29 cellular contexts compared by ENCODE assay signal in the genomic region with DNA sequence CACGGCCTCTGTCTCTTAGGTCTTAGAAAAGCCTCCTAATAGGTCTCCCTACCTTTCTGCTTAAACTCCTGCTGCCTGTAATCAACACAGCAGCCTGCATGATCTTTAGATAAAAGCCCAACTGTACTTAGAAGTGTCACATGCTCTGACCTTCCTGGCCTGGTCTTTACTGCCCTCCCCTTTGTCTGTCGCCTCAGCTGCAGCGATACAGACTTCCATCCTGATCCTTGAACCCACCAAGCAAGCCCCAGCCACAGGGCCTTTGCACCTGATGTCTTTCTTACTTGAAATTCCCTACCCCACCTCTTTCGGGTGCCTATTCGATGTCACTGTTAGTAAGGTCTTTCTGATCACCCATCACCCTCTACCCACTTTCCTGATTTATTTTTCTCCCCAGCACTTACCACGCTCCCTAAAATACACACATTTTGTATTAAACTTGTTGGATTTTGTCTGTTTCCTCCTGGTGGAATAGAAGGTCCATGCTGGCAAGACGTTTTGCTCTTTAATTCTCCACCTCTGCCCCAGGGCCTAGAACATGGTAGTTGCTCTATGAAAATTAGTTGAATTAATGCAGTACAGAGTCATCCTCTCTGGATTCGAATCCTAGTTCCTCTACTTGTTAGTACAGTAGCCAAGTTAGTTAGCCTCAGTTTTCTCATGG. TPM values are rescaled to one million over a fixed set of nuclear protein-coding genes. Genes with fewer than 3 reads are reported as not detected.
DNase-seq lines count a peak whose midpoint lies in the region; ATAC-seq, FAIRE-seq and TF ChIP-seq lines count a peak whose summit lies in the region.
"Had no signal": no experiment of that assay in that cellular context is flagged by ENCODE, and none has a peak within 500 bp of the region (broad histone marks: within the 10 kb centered on the region; RNA-seq: fewer than 3 reads in every experiment).

No MANE protein-coding gene starts in this region.

- H3K9ac ChIP-seq in K562 (ENCODE audit: insufficient read depth in 1 of 2, low read depth in 2 of 2, low read length in 2 of 2) = no peak overlapping the region
- H3K9ac ChIP-seq in mesendoderm (ENCODE audit: low read length) = no peak overlapping the region
- H3K9ac ChIP-seq: BLaER1 treated with 17β-estradiol and CSF1 and Interleukin-3, amounts not matched to agents 10 nM and 100 nM; GM23248 had no signal

- H3K4me1 ChIP-seq in HEK293 (ENCODE audit: control insufficient read depth, insufficient read depth, low read length) (no peaks in the 10 kb centered on the region), K562 (replicated peaks in 1 of 2; ENCODE audit: control insufficient read depth in 2 of 2, insufficient read depth in 2 of 2, low read length in 2 of 2) (peaks cover 4 to 10% of the 10 kb centered on the region in 2 experiments; a peak in 4 of 5 replicates), foreskin keratinocyte (peaks cover 5% of the 10 kb centered on the region), mesendoderm (ENCODE audit: control insufficient read depth, low read depth, low read length) (peaks cover 2% of the 10 kb centered on the region)
- H3K4me1 ChIP-seq: BE2C had no signal

- H3K23ac ChIP-seq in mesendoderm (ENCODE audit: low read length) = no peak overlapping the region

- no peak overlapping the region for H2BK15ac ChIP-seq in mesendoderm (replicated peaks; ENCODE audit: low read depth)

- peaks cover 20% of the 10 kb centered on the region for H3K27me3 Mint-ChIP-seq in activated T-cell treated with anti-CD3 and anti-CD28 coated beads, Interleukin-2, amount 50 U/mL, for 4 hours (ENCODE audit: low read depth)

- H3K27ac ChIP-seq in HEK293 (ENCODE audit: extremely low read depth, low read depth, low read length) (no peak overlapping the region), K562 (ENCODE audit: extremely low read depth, low read depth, low read length) (no peak overlapping the region), foreskin keratinocyte (peak overlapping the region; percentile 59), mesendoderm (ENCODE audit: low read depth, low read length) (no peak overlapping the region)
- H3K27ac ChIP-seq: A549; BLaER1 treated with 17β-estradiol and CSF1 and Interleukin-3, amounts not matched to agents 10 nM and 100 nM; GM23248 had no signal

- intact Hi-C loops in K562 (cut with micrococcal nuclease) = no loop called here

- H3K27me3 ChIP-seq in K562 (ENCODE audit: control insufficient read depth in 2 of 2, insufficient read depth in 2 of 2, low read length in 2 of 2) (no peaks in the 10 kb centered on the region), foreskin keratinocyte (no peaks in the 10 kb centered on the region), mesendoderm (ENCODE audit: insufficient read depth, low read length, poor library complexity) (no peaks in the 10 kb centered on the region)
- H3K27me3 ChIP-seq: BE2C; BLaER1 treated with 17β-estradiol and CSF1 and Interleukin-3, amounts not matched to agents 10 nM and 100 nM had no signal

- no peaks in the 10 kb centered on the region for H3K9me1 ChIP-seq in K562 (ENCODE audit: control insufficient read depth, insufficient read depth, low read length)

- peak; percentile 73 for TF ChIP-seq EP300 in K562 (IDR thresholded peaks at IDR 0.05; ENCODE audit: low read length)

- H2AFZ ChIP-seq in K562 (ENCODE audit: low read depth, low read length) = no peak overlapping the region; the same call in 1 of the 2 replicates
- H2AFZ ChIP-seq: GM23248 had no signal

- no peak overlapping the region for H3K4ac ChIP-seq in mesendoderm (ENCODE audit: low read depth, low read length)

- no peaks in the 10 kb centered on the region for H3K36me3 Mint-ChIP-seq in activated T-cell treated with anti-CD3 and anti-CD28 coated beads, Interleukin-2, amount 50 U/mL, for 4 hours (ENCODE audit: insufficient read depth)

- no peaks in the 10 kb centered on the region for H3K36me3 ChIP-seq in HEK293 (ENCODE audit: control insufficient read depth in 2 of 2, insufficient read depth in 1 of 2, low read length in 2 of 2)
- H3K36me3 ChIP-seq in K562 (ENCODE audit: control insufficient read depth, insufficient read depth, low read length) = no peaks in the 10 kb centered on the region
- H3K36me3 ChIP-seq in mesendoderm (ENCODE audit: control insufficient read depth, insufficient read depth, low read length) = no peaks in the 10 kb centered on the region
- H3K36me3 ChIP-seq: BE2C; BLaER1 treated with 17β-estradiol and CSF1 and Interleukin-3, amounts not matched to agents 10 nM and 100 nM had no signal

- 43% methylated on average over 8 of the region's 8 CpGs for WGBS in K562 (ENCODE audit: insufficient coverage, low coverage, missing lambda C conversion rate)
- WGBS in mesendoderm (ENCODE audit: extremely low coverage, insufficient coverage, low lambda C conversion rate) = no CpG with 5 or more reads among the region's 8 CpGs

- no peak overlapping the region for H2BK5ac ChIP-seq in mesendoderm (ENCODE audit: low read length)

- H3K9me3 ChIP-seq in HEK293 (ENCODE audit: control insufficient read depth, insufficient read depth, low read depth, low read length) (no peaks in the 10 kb centered on the region), K562 (replicated peaks; ENCODE audit: control insufficient read depth, insufficient read depth, low read depth, low read length) (no peaks in the 10 kb centered on the region)
- H3K9me3 ChIP-seq: BE2C; BLaER1 treated with 17β-estradiol and CSF1 and Interleukin-3, amounts not matched to agents 10 nM and 100 nM had no signal

- FAIRE-seq in K562 (lab: Jason Lieb, UNC) = peak; percentile 44
- FAIRE-seq: A549, D721Med, GM12892, GM19239 had no signal

- no peak overlapping the region for H3K56ac ChIP-seq in mesendoderm (ENCODE audit: low read length)

- no peaks in the 10 kb centered on the region for H3K79me1 ChIP-seq in mesendoderm (ENCODE audit: low read length)

- H3K18ac ChIP-seq in mesendoderm (ENCODE audit: low read length) = no peak overlapping the region

- H3K9me3 Mint-ChIP-seq in activated T-cell treated with anti-CD3 and anti-CD28 coated beads, Interleukin-2, amount 50 U/mL, for 4 hours = no peaks in the 10 kb centered on the region
- H3K9me3 Mint-ChIP-seq: CD4-positive, alpha-beta T cell; HFFc6 had no signal

- POLR2A ChIA-PET in HEK293 (lab: Yijun Ruan, JAX) (no interaction called here), K562 (lab: Yijun Ruan, JAX) (no interaction called here)

- TF ChIP-seq CTCF in HEK293 (tag by site-specific recombination; IDR thresholded peaks at IDR 0.05) (no peak), K562 (IDR thresholded peaks at IDR 0.05 in 2 of 3, conservative IDR thresholded peaks at IDR 0.05 in 1 of 3; ENCODE audit: insufficient read depth in 2 of 3, low read depth in 1 of 3, low read length in 3 of 3) (no peak), foreskin keratinocyte (conservative IDR thresholded peaks at IDR 0.05) (no peak)

- BruUV-seq in K562 (replicated peaks; lab: Mats Ljungman, UMichigan) = no TSS peak

- DNase-seq in K562 (ENCODE audit: extremely low read depth in 1 of 4, low spot score in 3 of 4) = peak in 2 of 4 experiments; percentile 38 to 61
- DNase-seq in foreskin keratinocyte = no peak
- peak; percentile 77 for DNase-seq in mesendoderm
- no peak for DNase-seq in GM03348 (ENCODE audit: low spot score)
- no peak for DNase-seq in activated T-cell treated with anti-CD3 and anti-CD28 coated beads, Interleukin-2, amount 50 U/mL, for 4 hours
- DNase-seq: 8988T; ACHN; AML-193; BE2C; CD4-positive, alpha-beta T cell; CD8-positive, alpha-beta memory T cell; DMS53; DMS79 treated with DMSO at 0.1 percent for 48 hours; GF-D8; GM23248; H9; HFFc6 had no signal

- CTCF ChIA-PET in HEK293 (lab: Yijun Ruan, JAX) (no interaction called here), K562 (lab: Yijun Ruan, JAX; ENCODE audit: low intra/inter-chr PET ratio) (no interaction called here)

- H3K4me3 ChIP-seq in HEK293 (ENCODE audit: low read depth, low read length) (no peak overlapping the region), K562 (no peak overlapping the region), mesendoderm (ENCODE audit: low read length) (no peak overlapping the region)
- H3K4me3 ChIP-seq: A549; BLaER1 treated with 17β-estradiol and CSF1 and Interleukin-3, amounts not matched to agents 10 nM and 100 nM; GM23248 had no signal

- H2AK5ac ChIP-seq in mesendoderm (ENCODE audit: low read length) = no peak overlapping the region

- H3K4me2 ChIP-seq in K562 (ENCODE audit: insufficient read depth, low read length) (no peak overlapping the region), mesendoderm (ENCODE audit: low read length) (no peak overlapping the region)
- H3K4me2 ChIP-seq: A549; BLaER1 treated with 17β-estradiol and CSF1 and Interleukin-3, amounts not matched to agents 10 nM and 100 nM had no signal

- no peak overlapping the region for H4K8ac ChIP-seq in mesendoderm (ENCODE audit: low read depth, low read length)

- TF ChIP-seq POLR2A in K562 (conservative IDR thresholded peaks at IDR 0.05) = no peak

- H3K79me2 ChIP-seq in K562 (ENCODE audit: control insufficient read depth, insufficient read depth, low read length) (no peaks in the 10 kb centered on the region), mesendoderm (ENCODE audit: control insufficient read depth, insufficient read depth, low read length) (no peaks in the 10 kb centered on the region)

- in situ Hi-C loops in K562 (cut with MboI) = loop anchor here (10.0 kb wide), 3 partner anchors 324 to 624 kb away; no protein-coding TSS in a partner anchor

- no peaks in the 10 kb centered on the region for H4K20me1 ChIP-seq in K562 (replicated peaks; ENCODE audit: control insufficient read depth, insufficient read depth, low read length)
- H4K20me1 ChIP-seq: BLaER1 treated with 17β-estradiol and CSF1 and Interleukin-3, amounts not matched to agents 10 nM and 100 nM had no signal

- peaks cover 4% of the 10 kb centered on the region for H3K4me1 Mint-ChIP-seq in activated T-cell treated with anti-CD3 and anti-CD28 coated beads, Interleukin-2, amount 50 U/mL, for 4 hours (ENCODE audit: low read depth)
- H3K4me1 Mint-ChIP-seq: CD14-positive monocyte; CD8-positive, alpha-beta memory T cell had no signal

- no peak overlapping the region for H3K4me3 Mint-ChIP-seq in activated T-cell treated with anti-CD3 and anti-CD28 coated beads, Interleukin-2, amount 50 U/mL, for 4 hours
- H3K4me3 Mint-ChIP-seq: CD14-positive monocyte; CD4-positive, alpha-beta T cell; CD8-positive, alpha-beta memory T cell; H9; HFFc6 had no signal

- ATAC-seq in K562 = peak; percentile 87
- no peak for ATAC-seq in foreskin keratinocyte
- ATAC-seq in activated T-cell treated with anti-CD3 and anti-CD28 coated beads, Interleukin-2, amount 50 U/mL, for 4 hours = no peak
- ATAC-seq in HG03342 (IDR thresholded peaks at IDR 0.05; ENCODE audit: unreplicated experiment) = no peak
- ATAC-seq: A549, HCT116 had no signal

- no peak overlapping the region for H2BK120ac ChIP-seq in mesendoderm (ENCODE audit: low read depth, low read length)

- no peak for TF ChIP-seq RAD21 in K562 (CRISPR knock-in tag; conservative IDR thresholded peaks at IDR 0.05 in 1 of 2, IDR thresholded peaks at IDR 0.05 in 1 of 2)

- no peak overlapping the region for H4K5ac ChIP-seq in mesendoderm (ENCODE audit: low read length)

RNA-seq across cellular contexts. Expression of gene AQP9, which starts 51.1 kb away (rescaled TPM):
- total RNA-seq in K562 (2011; cell fraction: chromatin; rRNA removed; ENCODE audit: low replicate concordance) = 0.32 and 0.81 TPM in 2 replicates
- total RNA-seq in K562 (2011; cell fraction: nucleolus; rRNA removed) = 0.17 and 0.39 TPM in 2 replicates
- total RNA-seq in K562 (2011; cell fraction: nucleoplasm; rRNA removed) = 0.29 TPM in 1 of 2 replicates, not detected in the other
- total RNA-seq in K562 (2014; rRNA removed) (0.05 TPM in 1 of 2 replicates, not detected in the other), K562 (2014; rRNA removed; fragmentation: Illumina TruSeq; extraction: Trizol) (0.06 TPM in 1 of 2 replicates, not detected in the other), K562 (2015; rRNA removed; fragmentation: Illumina TruSeq; extraction: Trizol) (0.07 TPM in 1 of 2 replicates, not detected in the other), K562 (2021) (0.09 TPM in 1 of 2 replicates, not detected in the other), foreskin keratinocyte (0.14 and 0.31 TPM in 2 replicates)
- polyA plus RNA-seq in K562 (2011; rRNA removed) (0.04 and 0.07 TPM in 2 replicates), K562 (2014; fragmentation: Illumina TruSeq; extraction: Trizol) (not detected in 2 replicates), K562 (2014; fragmentation: Nextera tagmentation; extraction: Ambion mirVana) (under 1 TPM in 1 of 2 experiments, not detected in 1; 0.08 TPM), K562 (2014; rRNA removed) (0.33 TPM in 1 of 2 replicates, not detected in the other), foreskin keratinocyte (0.07 and 0.11 TPM in 2 replicates)
- polyA plus RNA-seq in K562 (2011; cell fraction: cytosol; rRNA removed) = 0.04 TPM in 1 of 2 replicates, not detected in the other
- polyA plus RNA-seq in K562 (2011; cell fraction: nucleus; rRNA removed) = 0.20 and 0.31 TPM in 2 replicates
- 0.08 and 0.53 TPM in 2 replicates for polyA plus RNA-seq in K562 (2012)
- 0.12 TPM in 1 of 2 replicates, not detected in the other for polyA minus RNA-seq in K562 (2011; rRNA and poly(A)+ RNA removed)
- not detected in 2 replicates for polyA minus RNA-seq in K562 (2011; cell fraction: cytosol; rRNA and poly(A)+ RNA removed)
- polyA minus RNA-seq in K562 (2011; cell fraction: nucleus; rRNA and poly(A)+ RNA removed) = not detected in 2 replicates
- not detected for polyA plus RNA-seq in mesendoderm (2013, experiment 1 of 2)
- polyA plus RNA-seq in mesendoderm (2013, experiment 2 of 2) = not detected
- total RNA-seq in activated T-cell treated with anti-CD3 and anti-CD28 coated beads, Interleukin-2, amount 50 U/mL, for 4 hours = under 1 TPM; 0.26 to 0.99 (median 0.60) TPM
- total RNA-seq: Daoy, G401, GM23248, H4, H9, HFFc6 had no signal
- polyA plus RNA-seq: A549; CD8-positive, alpha-beta memory T cell; GM23248 had no signal
